Comparison of ENCODE assay signal across 9 cellular contexts in the genomic region with DNA sequence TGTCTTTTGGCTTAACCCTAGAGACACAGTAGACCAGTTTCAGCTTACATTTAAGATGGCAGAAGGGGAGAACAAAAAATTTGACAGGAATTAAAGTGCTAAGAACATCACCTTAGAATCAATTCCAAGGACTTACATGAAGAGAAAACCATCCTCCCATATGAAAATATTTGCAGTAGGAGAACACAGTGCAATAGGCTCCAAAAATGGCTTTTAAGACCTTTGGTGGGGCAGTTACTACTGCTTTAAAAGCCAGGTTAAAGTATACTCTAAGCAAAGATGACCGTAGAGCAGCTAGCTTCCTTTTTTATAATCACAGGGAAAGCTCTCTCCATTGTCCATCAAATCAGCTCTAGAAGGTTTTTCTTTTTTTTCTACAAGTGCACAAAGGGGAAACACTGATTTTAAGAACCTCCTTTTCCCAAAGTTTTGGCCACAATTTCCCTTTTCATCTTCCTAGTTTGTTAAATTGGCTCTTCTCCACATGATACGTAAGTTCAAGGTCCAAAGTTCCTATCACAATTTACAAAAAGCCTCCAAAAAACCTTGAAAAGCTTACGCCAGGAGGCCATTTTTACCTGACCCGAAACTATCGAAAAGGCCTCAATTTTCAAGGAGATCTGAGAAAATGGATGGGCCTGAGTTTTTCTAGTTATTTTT. TPM values are rescaled to one million over a fixed set of nuclear protein-coding genes. Genes with fewer than 3 reads are reported as not detected.
DNase-seq lines count a peak whose midpoint lies in the region; ATAC-seq and TF ChIP-seq lines count a peak whose summit lies in the region.
"Had no signal": no experiment of that assay in that cellular context is flagged by ENCODE, and none has a peak within 500 bp of the region (broad histone marks: within the 10 kb centered on the region; RNA-seq: fewer than 3 reads in every experiment).

No MANE protein-coding gene starts in this region.

- BruUV-seq in MCF 10A (replicated peaks; lab: Mats Ljungman, UMichigan), result no TSS peak

- H3K36me3 Mint-ChIP-seq in activated T-cell treated with anti-CD3 and anti-CD28 coated beads, Interleukin-2, amount 50 U/mL, for 24 hours (ENCODE audit: low read depth), result peaks cover 55% of the 10 kb centered on the region
- H3K36me3 Mint-ChIP-seq in MCF 10A (ENCODE audit: insufficient read depth, unreplicated experiment), result peaks cover 79% of the 10 kb centered on the region

- H3K4me3 ChIP-seq in mononuclear cell (ENCODE audit: low read length) (peak overlapping the region; percentile 100), tibial artery (peak overlapping the region; percentile 68 to 77)

- ATAC-seq in left colon (no peak), GM19467 (IDR thresholded peaks at IDR 0.05; ENCODE audit: unreplicated experiment) (no peak), GM19328 (IDR thresholded peaks at IDR 0.05; ENCODE audit: unreplicated experiment) (no peak)

- peaks cover 56% of the 10 kb centered on the region for H3K4me1 ChIP-seq in mononuclear cell (ENCODE audit: insufficient read depth, low read length)
- H3K4me1 ChIP-seq in tibial artery, result peaks cover 0 to 44% (median 30%) of the 10 kb centered on the region in 4 donors

- H3K4me3 Mint-ChIP-seq in activated T-cell treated with anti-CD3 and anti-CD28 coated beads, Interleukin-2, amount 50 U/mL, for 24 hours, result peak overlapping the region; percentile 97
- peak overlapping the region; percentile 89 for H3K4me3 Mint-ChIP-seq in MCF 10A (ENCODE audit: unreplicated experiment)
- H3K4me3 Mint-ChIP-seq: endodermal cell had no signal

- H3K27me3 Mint-ChIP-seq in activated T-cell treated with anti-CD3 and anti-CD28 coated beads, Interleukin-2, amount 50 U/mL, for 24 hours, result no peaks in the 10 kb centered on the region
- no peaks in the 10 kb centered on the region for H3K27me3 Mint-ChIP-seq in MCF 10A (ENCODE audit: insufficient read depth, unreplicated experiment)

- intact Hi-C loops in MCF 10A (cut with micrococcal nuclease), result no loop called here
- intact Hi-C loops in tibial artery (cut with DNase I; ENCODE audit: low total_unique reads), result no loop called here
- intact Hi-C loops in left colon (cut with DNase I, micrococcal nuclease), result no loop called here

- TF ChIP-seq CTCF in MCF 10A (IDR thresholded peaks at IDR 0.05; ENCODE audit: unreplicated experiment), result no peak
- TF ChIP-seq CTCF in tibial artery (IDR thresholded peaks at IDR 0.05), result no peak

- H3K27ac ChIP-seq in tibial artery, result peak overlapping the region; percentile 85 to 90

- H3K36me3 ChIP-seq in tibial artery, result peaks cover 31 to 38% (median 36%) of the 10 kb centered on the region in 3 donors

- H3K27me3 ChIP-seq in mononuclear cell (ENCODE audit: insufficient read depth, low read length) (no peaks in the 10 kb centered on the region), tibial artery (no peaks in the 10 kb centered on the region)

- H3K9me3 ChIP-seq in mononuclear cell (ENCODE audit: low read depth, low read length), result no peaks in the 10 kb centered on the region
- H3K9me3 ChIP-seq in tibial artery, result no peaks in the 10 kb centered on the region

- no peaks in the 10 kb centered on the region for H3K9me3 Mint-ChIP-seq in activated T-cell treated with anti-CD3 and anti-CD28 coated beads, Interleukin-2, amount 50 U/mL, for 24 hours
- no peaks in the 10 kb centered on the region for H3K9me3 Mint-ChIP-seq in MCF 10A (ENCODE audit: unreplicated experiment)
- H3K9me3 Mint-ChIP-seq: endodermal cell had no signal

- POLR2A ChIA-PET in MCF 10A (lab: Yijun Ruan, JAX), result interaction anchor here (0.6 to 28.8 kb wide), 11 partner anchors 7 to 134 kb away, joined by 3 to 1309 read pairs (median 30); a partner anchor contains a TSS

- H3K4me1 Mint-ChIP-seq in activated T-cell treated with anti-CD3 and anti-CD28 coated beads, Interleukin-2, amount 50 U/mL, for 24 hours (ENCODE audit: low read depth), result peaks cover 63% of the 10 kb centered on the region
- peaks cover 27% of the 10 kb centered on the region for H3K4me1 Mint-ChIP-seq in MCF 10A (ENCODE audit: insufficient read depth, unreplicated experiment)

- no peak for DNase-seq in activated T-cell treated with anti-CD3 and anti-CD28 coated beads, Interleukin-2, amount 50 U/mL, for 24 hours
- no peak for DNase-seq in activated T-cell treated with anti-CD3 and anti-CD28 coated beads, Interleukin-2, amount 50 U/mL, for 48 hours
- no peak for DNase-seq in MCF 10A (ENCODE audit: unreplicated experiment)
- no peak for DNase-seq in tibial artery
- no peak for DNase-seq in left colon

- CTCF ChIA-PET in MCF 10A (lab: Yijun Ruan, JAX), result interaction anchor here (0.9 to 24.2 kb wide), 6 partner anchors 15 to 102 kb away, joined by 3 to 773 read pairs (median 6); a partner anchor contains a TSS

- peak overlapping the region; percentile 96 for H3K27ac Mint-ChIP-seq in activated T-cell treated with anti-CD3 and anti-CD28 coated beads, Interleukin-2, amount 50 U/mL, for 24 hours
- H3K27ac Mint-ChIP-seq in MCF 10A (ENCODE audit: low read depth, unreplicated experiment), result peak overlapping the region; percentile 95
- H3K27ac Mint-ChIP-seq: endodermal cell had no signal

RNA-seq across cellular contexts. Expression of a gene that starts 3.3 kb away (rescaled TPM):
- total RNA-seq in MCF 10A (2022), result 576 and 599 TPM in 2 replicates
- 2,317 TPM for total RNA-seq in mononuclear cell
- 100 to 1,000 TPM; 550 to 720 TPM for total RNA-seq in left colon

RNA-seq across cellular contexts. Expression of a gene that starts 28.4 kb away (rescaled TPM):
- total RNA-seq in MCF 10A (2022) (not detected in 2 replicates), mononuclear cell (not detected), left colon (not detected)

RNA-seq across cellular contexts. Expression of a gene that starts 28.6 kb away (rescaled TPM):
- total RNA-seq in MCF 10A (2022) (17.6 and 20.9 TPM in 2 replicates), mononuclear cell (12.7 TPM), left colon (10 to 100 TPM; 13.6 to 17.0 TPM)

RNA-seq across cellular contexts. Expression of a gene that starts 28.7 kb away (rescaled TPM):
- 2.6 and 3.1 TPM in 2 replicates for total RNA-seq in MCF 10A (2022)
- 0.42 TPM for total RNA-seq in mononuclear cell
- total RNA-seq in left colon, result under 1 TPM; 0.27 to 0.42 TPM

RNA-seq across cellular contexts. Expression of a gene that starts 35.3 kb away (rescaled TPM):
- 40.1 and 42.1 TPM in 2 replicates for total RNA-seq in MCF 10A (2022)
- 15.1 TPM for total RNA-seq in mononuclear cell
- 1 to 10 TPM; 4.2 to 9.0 TPM for total RNA-seq in left colon
